8 cellular contexts compared by ENCODE assay signal in the genomic region with DNA sequence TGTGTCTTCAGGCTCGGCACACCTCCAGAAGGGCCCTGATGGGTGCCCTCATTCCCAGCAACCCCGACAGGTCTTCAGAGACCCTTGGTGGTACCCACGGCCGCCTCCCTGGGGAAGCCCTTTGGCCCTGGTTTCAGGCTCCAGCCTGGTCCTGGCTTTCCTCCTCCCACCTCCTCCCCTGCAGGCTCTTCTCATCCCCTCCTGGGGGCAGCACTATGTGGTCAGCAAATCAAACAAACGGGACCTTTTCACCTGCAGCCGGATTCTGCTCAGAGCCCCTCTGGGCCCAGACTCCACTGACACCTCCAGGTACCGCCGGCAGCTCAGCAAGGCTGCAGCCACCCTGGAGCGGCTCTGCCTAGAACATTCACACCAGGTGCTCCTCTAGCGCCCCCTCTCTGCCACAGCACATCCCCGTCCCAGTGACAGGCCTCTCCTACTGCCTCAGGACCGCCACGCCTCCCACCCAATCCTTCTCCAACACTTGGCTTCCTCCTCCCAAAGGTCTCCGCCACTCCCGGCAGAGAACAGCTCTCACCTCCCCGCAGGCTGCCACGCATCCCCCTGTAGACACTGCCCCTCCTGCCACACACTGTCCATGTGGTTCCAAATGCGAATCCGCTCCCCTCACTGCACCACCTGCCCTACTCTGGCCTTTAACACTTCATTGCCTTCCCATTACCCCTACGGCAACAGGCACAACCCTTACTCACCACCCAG. TPM values are rescaled to one million over a fixed set of nuclear protein-coding genes. Genes with fewer than 3 reads are reported as not detected.
A peak's percentile ranks its signal among the peaks of the same experiment; 100 is the strongest.
DNase-seq lines count a peak whose midpoint lies in the region; ATAC-seq, FAIRE-seq and TF ChIP-seq lines count a peak whose summit lies in the region.

No MANE protein-coding gene starts in this region.

- no peak overlapping the region for H3K4me3 ChIP-seq in H1 (ENCODE audit: extremely low read depth in 1 of 4, insufficient read depth in 2 of 4, low read depth in 3 of 4, low read length in 4 of 4)
- H3K4me3 ChIP-seq in osteoblast (ENCODE audit: insufficient read depth, low read length) = no peak overlapping the region

- in situ Hi-C loops in SK-MEL-5 (cut with HindIII; ENCODE audit: low pct_unique_long_range_greater_than_20kb, low sequenced_read_pairs) = no loop called here

- no peak overlapping the region for H3K18ac ChIP-seq in H1 (ENCODE audit: extremely low read depth, low read length)

- CTCF ChIA-PET in H1 (lab: Charles Lee; ENCODE audit: partially characterized antibody) = interaction anchor here (0.6 to 17.2 kb wide), 33 partner anchors 11 to 708 kb away, joined by 3 to 659 read pairs (median 4); a partner anchor contains a TSS

- H3K4ac ChIP-seq in H1 (replicated peaks; ENCODE audit: insufficient read length, low read depth, low read length) = no peak overlapping the region

- H2BK20ac ChIP-seq in H1 (ENCODE audit: low read length) = no peak overlapping the region

- H4K20me1 ChIP-seq in H1 (replicated peaks in 1 of 2; ENCODE audit: control insufficient read depth in 1 of 2, insufficient read depth in 2 of 2, low read length in 2 of 2) (peaks cover 0 to 5% of the 10 kb centered on the region in 2 experiments), osteoblast (ENCODE audit: insufficient read depth, low read length) (peaks cover 10% of the 10 kb centered on the region)

- no peaks in the 10 kb centered on the region for H3K79me2 ChIP-seq in H1 (ENCODE audit: control insufficient read depth in 1 of 2, insufficient read depth in 2 of 2, low read length in 2 of 2)
- H3K79me2 ChIP-seq in osteoblast (ENCODE audit: insufficient read depth, low read length) = no peaks in the 10 kb centered on the region

- H3K9me3 ChIP-seq in H1 (ENCODE audit: insufficient read depth in 2 of 2, low read depth in 1 of 2, low read length in 1 of 2) = no peaks in the 10 kb centered on the region
- no peaks in the 10 kb centered on the region for H3K9me3 ChIP-seq in osteoblast (ENCODE audit: low read depth, low read length)

- no peak overlapping the region; the same call in 1 of the 2 replicates for H2BK12ac ChIP-seq in H1 (ENCODE audit: low read depth, low read length)

- peak; percentile 12 for TF ChIP-seq POLR2A in GM19193 (IDR thresholded peaks at IDR 0.05; ENCODE audit: extremely low read depth, insufficient read depth, insufficient read length)
- no peak for TF ChIP-seq POLR2A in H1 (IDR thresholded peaks at IDR 0.05; ENCODE audit: control extremely low read depth in 1 of 2, low read depth in 2 of 2, low read length in 2 of 2)

- H3K14ac ChIP-seq in H1 (ENCODE audit: insufficient read length) = no peak overlapping the region

- H2BK5ac ChIP-seq in H1 (ENCODE audit: low read depth, low read length) = no peak overlapping the region; the same call in 1 of the 2 replicates

- FAIRE-seq in H1 (lab: Jason Lieb, UNC) = peak; percentile 7

- H2AK5ac ChIP-seq in H1 (ENCODE audit: low read depth, low read length) = no peak overlapping the region

- no peak overlapping the region for H2BK120ac ChIP-seq in H1 (replicated peaks; ENCODE audit: low read depth, low read length)

- TF ChIP-seq RAD21 in H1 (IDR thresholded peaks at IDR 0.05 in 1 of 2, conservative IDR thresholded peaks at IDR 0.05 in 1 of 2; ENCODE audit: low read depth in 2 of 2, low read length in 2 of 2) = peak; percentile 68 to 75

- H3K27ac ChIP-seq in H1 (ENCODE audit: low read depth, low read length) = no peak overlapping the region
- no peak overlapping the region for H3K27ac ChIP-seq in osteoblast (ENCODE audit: low read depth, low read length)

- ATAC-seq in HG02798 (IDR thresholded peaks at IDR 0.05; ENCODE audit: poor library complexity, unreplicated experiment) = no peak

- WGBS in H1 (ENCODE audit: extremely low coverage in 1 of 2, insufficient coverage in 1 of 2, insufficient read length in 1 of 2, insufficient replicate concordance in 2 of 2, low coverage in 1 of 2, low lambda C conversion rate in 2 of 2, missing lambda C conversion rate in 1 of 2), 2 experiments = 55% methylated on average over 20 of the region's 20 CpGs; no CpG with 5 or more reads in 1 of the 2 experiments

- peak; percentile 90 to 95 (median 92) for TF ChIP-seq CTCF in H1 (IDR thresholded peaks at IDR 0.05; ENCODE audit: control extremely low read depth in 1 of 3, insufficient read depth in 1 of 3, low read depth in 1 of 3, low read length in 3 of 3)
- TF ChIP-seq CTCF in osteoblast (IDR thresholded peaks at IDR 0.05; ENCODE audit: extremely low read depth, low read depth, low read length) = peak; percentile 71

- peak overlapping the region; percentile 27 for H4K91ac ChIP-seq in H1 (replicated peaks; ENCODE audit: insufficient read length, low read length)

- H3K4me2 ChIP-seq in H1 (ENCODE audit: insufficient read depth in 1 of 2, low read depth in 2 of 2, low read length in 2 of 2) (no peak overlapping the region), osteoblast (ENCODE audit: insufficient read depth, low read length) (no peak overlapping the region)

- H3K23me2 ChIP-seq in H1 (ENCODE audit: low read depth, low read length) = no peaks in the 10 kb centered on the region

- POLR2A ChIA-PET in H1 (lab: Charles Lee; ENCODE audit: partially characterized antibody) = interaction anchor here (0.7 to 4.9 kb wide), 16 partner anchors 8 to 134 kb away, joined by 3 to 48 read pairs (median 4); a partner anchor contains a TSS

- H4K5ac ChIP-seq in H1 (ENCODE audit: insufficient read length, low read depth, low read length) = no peak overlapping the region

- no peak overlapping the region for H3K23ac ChIP-seq in H1 (ENCODE audit: insufficient read length)

- TF ChIP-seq EP300 in H1 (IDR thresholded peaks at IDR 0.05; ENCODE audit: borderline replicate concordance in 1 of 2, low read depth in 2 of 2, low read length in 2 of 2) = no peak

- H2AFZ ChIP-seq in H1 (ENCODE audit: low read length) = no peak overlapping the region
- no peak overlapping the region for H2AFZ ChIP-seq in osteoblast (ENCODE audit: low read length)

- H3K9ac ChIP-seq in H1 (replicated peaks in 1 of 4; ENCODE audit: extremely low read depth in 1 of 4, low read depth in 3 of 4, low read length in 3 of 4) = no peak overlapping the region; a peak in 1 of 7 replicates

- H3K27me3 ChIP-seq in H1 (replicated peaks in 1 of 4; ENCODE audit: control insufficient read depth in 3 of 4, extremely low read depth in 1 of 4, insufficient read depth in 3 of 4, low read length in 3 of 4) (no peaks in the 10 kb centered on the region), osteoblast (ENCODE audit: insufficient read depth, low read length) (no peaks in the 10 kb centered on the region)

- H4K8ac ChIP-seq in H1 (ENCODE audit: extremely low read depth, insufficient read depth, low read length) = no peak overlapping the region

- peak; percentile 68 for DNase-seq in AG20443 (ENCODE audit: low spot score)
- DNase-seq in SK-MEL-5 (ENCODE audit: low read depth, low spot score) = peak; percentile 73
- DNase-seq in H1 (ENCODE audit: low read depth in 1 of 2, low spot score in 2 of 2) = peak; percentile 72 to 93
- peak; percentile 93 for DNase-seq in osteoblast (ENCODE audit: insufficient read length, low spot score, missing footprints)
- no peak for DNase-seq in activated effector memory CD4-positive, alpha-beta T cell treated with Interleukin-2 at 50 U/mL for 16 hours
- no peak for DNase-seq in COLO829 (ENCODE audit: low spot score)

- H3K4me1 ChIP-seq in H1 (replicated peaks in 1 of 4; ENCODE audit: control insufficient read depth in 3 of 4, insufficient read depth in 4 of 4, low read length in 3 of 4) (peaks cover 0 to 4% (median 2%) of the 10 kb centered on the region in 4 experiments; a peak in 4 of 7 replicates), osteoblast (ENCODE audit: insufficient read depth, low read length) (peaks cover 9% of the 10 kb centered on the region)

- no peak overlapping the region for H2BK15ac ChIP-seq in H1 (ENCODE audit: low read length)

- no peaks in the 10 kb centered on the region for H3K79me1 ChIP-seq in H1 (ENCODE audit: low read depth, low read length)

- no peaks in the 10 kb centered on the region for H3K36me3 ChIP-seq in H1 (ENCODE audit: control insufficient read depth in 2 of 4, insufficient read depth in 4 of 4, low read length in 3 of 4)
- peaks cover 9% of the 10 kb centered on the region for H3K36me3 ChIP-seq in osteoblast (ENCODE audit: insufficient read depth, low read length)

- no peak overlapping the region for H3K56ac ChIP-seq in H1 (replicated peaks; ENCODE audit: insufficient read length, low read depth, low read length)

RNA-seq across cellular contexts. Expression of a gene that starts 12.0 kb away (rescaled TPM):
- 17.4 and 21.1 TPM in 2 replicates for total RNA-seq in SK-MEL-5 (2014; rRNA removed; shearing (Covaris generic))
- polyA plus RNA-seq in SK-MEL-5 (2015; cell fraction: cytosol; rRNA removed) = 26.4 and 29.8 TPM in 2 replicates
- 75.5 and 107 TPM in 2 replicates for polyA plus RNA-seq in SK-MEL-5 (2015; cell fraction: nucleus; rRNA removed)
- total RNA-seq in H1 (2021; fragmentation: NEBNext Ultra II Directional; extraction: Animal tissue kit (Norgen Biotek cat#: 25700)) = 25.8 and 29.8 TPM in 2 replicates
- polyA plus RNA-seq in H1 (2011; rRNA removed) = 25.2 and 45.7 TPM in 2 replicates
- polyA plus RNA-seq in H1 (2011; cell fraction: cytosol; rRNA removed) = 17.6 TPM
- polyA plus RNA-seq in H1 (2011; cell fraction: nucleus; rRNA removed) = 150 TPM
- 11.3 to 25.2 TPM (median 22.8 TPM) in 4 replicates for polyA plus RNA-seq in H1 (2012, experiment 1 of 2)
- 17.0 TPM for polyA plus RNA-seq in H1 (2012, experiment 2 of 2)
- polyA plus RNA-seq in H1 (2013, experiment 1 of 2) = 17.4 TPM
- 20.0 TPM for polyA plus RNA-seq in H1 (2013, experiment 2 of 2)
- polyA minus RNA-seq in H1 (2011; rRNA and poly(A)+ RNA removed) = 11.4 and 17.1 TPM in 2 replicates
- 25.4 TPM for polyA minus RNA-seq in H1 (2011; cell fraction: cytosol; rRNA and poly(A)+ RNA removed)
- polyA minus RNA-seq in H1 (2011; cell fraction: nucleus; rRNA and poly(A)+ RNA removed) = 43.3 TPM
- 9.7 and 17.7 TPM in 2 replicates for total RNA-seq in osteoblast

RNA-seq across cellular contexts. Expression of a gene that starts 21.3 kb away (rescaled TPM):
- total RNA-seq in SK-MEL-5 (2014; rRNA removed; shearing (Covaris generic)) = 93.2 and 102 TPM in 2 replicates
- 123 and 141 TPM in 2 replicates for polyA plus RNA-seq in SK-MEL-5 (2015; cell fraction: cytosol; rRNA removed)
- polyA plus RNA-seq in SK-MEL-5 (2015; cell fraction: nucleus; rRNA removed) = 142 and 149 TPM in 2 replicates
- 58.0 and 59.1 TPM in 2 replicates for total RNA-seq in H1 (2021; fragmentation: NEBNext Ultra II Directional; extraction: Animal tissue kit (Norgen Biotek cat#: 25700))
- polyA plus RNA-seq in H1 (2011; rRNA removed) = 37.3 and 50.5 TPM in 2 replicates
- 61.8 TPM for polyA plus RNA-seq in H1 (2011; cell fraction: cytosol; rRNA removed)
- 77.6 TPM for polyA plus RNA-seq in H1 (2011; cell fraction: nucleus; rRNA removed)
- 45.8 to 52.6 TPM (median 51.0 TPM) in 4 replicates for polyA plus RNA-seq in H1 (2012, experiment 1 of 2)
- 44.6 TPM for polyA plus RNA-seq in H1 (2012, experiment 2 of 2)
- polyA plus RNA-seq in H1 (2013, experiment 1 of 2) = 54.7 TPM
- polyA plus RNA-seq in H1 (2013, experiment 2 of 2) = 50.1 TPM
- polyA minus RNA-seq in H1 (2011; rRNA and poly(A)+ RNA removed) = 27.9 and 41.1 TPM in 2 replicates
- 23.5 TPM for polyA minus RNA-seq in H1 (2011; cell fraction: cytosol; rRNA and poly(A)+ RNA removed)
- 39.4 TPM for polyA minus RNA-seq in H1 (2011; cell fraction: nucleus; rRNA and poly(A)+ RNA removed)
- 30.0 and 30.9 TPM in 2 replicates for total RNA-seq in osteoblast

RNA-seq across cellular contexts. Expression of a gene that starts 32.8 kb away (rescaled TPM):
- 0.03 and 0.35 TPM in 2 replicates for total RNA-seq in SK-MEL-5 (2014; rRNA removed; shearing (Covaris generic))
- 0.62 and 0.77 TPM in 2 replicates for polyA plus RNA-seq in SK-MEL-5 (2015; cell fraction: cytosol; rRNA removed)
- polyA plus RNA-seq in SK-MEL-5 (2015; cell fraction: nucleus; rRNA removed) = not detected in 2 replicates
- total RNA-seq in H1 (2021; fragmentation: NEBNext Ultra II Directional; extraction: Animal tissue kit (Norgen Biotek cat#: 25700)) = 9.6 and 10.1 TPM in 2 replicates
- polyA plus RNA-seq in H1 (2011; rRNA removed) = 11.3 and 25.2 TPM in 2 replicates
- polyA plus RNA-seq in H1 (2011; cell fraction: cytosol; rRNA removed) = 7.2 TPM
- polyA plus RNA-seq in H1 (2011; cell fraction: nucleus; rRNA removed) = 15.2 TPM
- 3.4 to 8.6 TPM (median 7.8 TPM) in 4 replicates for polyA plus RNA-seq in H1 (2012, experiment 1 of 2)
- 6.1 TPM for polyA plus RNA-seq in H1 (2012, experiment 2 of 2)
- polyA plus RNA-seq in H1 (2013, experiment 1 of 2) = 16.7 TPM
- 14.5 TPM for polyA plus RNA-seq in H1 (2013, experiment 2 of 2)
- polyA minus RNA-seq in H1 (2011; rRNA and poly(A)+ RNA removed) = 3.4 and 4.5 TPM in 2 replicates
- polyA minus RNA-seq in H1 (2011; cell fraction: cytosol; rRNA and poly(A)+ RNA removed) = 11.4 TPM
- polyA minus RNA-seq in H1 (2011; cell fraction: nucleus; rRNA and poly(A)+ RNA removed) = 22.5 TPM
- total RNA-seq in osteoblast = 202 and 217 TPM in 2 replicates

RNA-seq across cellular contexts. Expression of a gene that starts 53.3 kb away (rescaled TPM):
- 49.8 and 57.1 TPM in 2 replicates for total RNA-seq in SK-MEL-5 (2014; rRNA removed; shearing (Covaris generic))
- polyA plus RNA-seq in SK-MEL-5 (2015; cell fraction: cytosol; rRNA removed) = 72.0 and 86.5 TPM in 2 replicates
- 15.1 and 26.4 TPM in 2 replicates for polyA plus RNA-seq in SK-MEL-5 (2015; cell fraction: nucleus; rRNA removed)
- 78.3 and 84.4 TPM in 2 replicates for total RNA-seq in H1 (2021; fragmentation: NEBNext Ultra II Directional; extraction: Animal tissue kit (Norgen Biotek cat#: 25700))
- 198 and 228 TPM in 2 replicates for polyA plus RNA-seq in H1 (2011; rRNA removed)
- 154 TPM for polyA plus RNA-seq in H1 (2011; cell fraction: cytosol; rRNA removed)
- polyA plus RNA-seq in H1 (2011; cell fraction: nucleus; rRNA removed) = 131 TPM
- 57.3 to 96.0 TPM (median 90.9 TPM) in 4 replicates for polyA plus RNA-seq in H1 (2012, experiment 1 of 2)
- polyA plus RNA-seq in H1 (2012, experiment 2 of 2) = 222 TPM
- polyA plus RNA-seq in H1 (2013, experiment 1 of 2) = 161 TPM
- 151 TPM for polyA plus RNA-seq in H1 (2013, experiment 2 of 2)
- polyA minus RNA-seq in H1 (2011; rRNA and poly(A)+ RNA removed) = 12.3 and 15.6 TPM in 2 replicates
- polyA minus RNA-seq in H1 (2011; cell fraction: cytosol; rRNA and poly(A)+ RNA removed) = 31.5 TPM
- 32.7 TPM for polyA minus RNA-seq in H1 (2011; cell fraction: nucleus; rRNA and poly(A)+ RNA removed)
- 17.4 and 18.6 TPM in 2 replicates for total RNA-seq in osteoblast

Comparison
In these comparisons a context has a peak if more than half of its experiments do, and no peak if none do; other contexts are left out.
1. DNase-seq: peak in AG20443 (single experiment), SK-MEL-5 (single experiment), H1 (2 of 2) and osteoblast (single experiment); none in activated effector memory CD4-positive, alpha-beta T cell treated with Interleukin-2 at 50 U/mL for 16 hours (single experiment) and COLO829 (single experiment).
2. RNA of a gene that starts 32.8 kb away (total RNA-seq): 202 to 217 TPM in osteoblast; 9.6 to 10.1 TPM in H1 and 0.03 to 0.35 TPM in SK-MEL-5; every median in the first group is over 10 times any median in the second.